ENCODE assay signal across 3 cellular contexts in the genomic region with DNA sequence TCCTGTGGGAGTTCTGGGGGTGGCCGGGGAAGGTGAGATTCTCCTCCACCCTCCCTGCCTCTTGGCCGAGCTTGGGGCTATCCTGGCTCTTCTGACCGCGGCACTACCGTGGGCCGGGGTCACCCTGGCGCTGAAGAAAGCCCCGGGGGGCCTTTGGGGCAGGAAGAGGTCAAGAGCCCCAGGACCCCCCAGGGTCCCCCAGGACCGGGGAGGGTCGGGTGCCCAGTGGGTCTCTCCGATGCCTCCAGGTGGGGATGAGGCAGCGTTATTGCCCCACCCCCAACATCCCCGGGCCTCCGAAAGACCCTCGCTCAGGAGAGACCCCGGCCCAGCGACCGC.
TF ChIP-seq lines count a peak whose summit lies in the region.

No MANE protein-coding gene starts in this region.

TF ChIP-seq in HEK293, 187 proteins besides CTCF, POLR2A, EP300 and RAD21:
- TF ChIP-seq, protein P1, sequence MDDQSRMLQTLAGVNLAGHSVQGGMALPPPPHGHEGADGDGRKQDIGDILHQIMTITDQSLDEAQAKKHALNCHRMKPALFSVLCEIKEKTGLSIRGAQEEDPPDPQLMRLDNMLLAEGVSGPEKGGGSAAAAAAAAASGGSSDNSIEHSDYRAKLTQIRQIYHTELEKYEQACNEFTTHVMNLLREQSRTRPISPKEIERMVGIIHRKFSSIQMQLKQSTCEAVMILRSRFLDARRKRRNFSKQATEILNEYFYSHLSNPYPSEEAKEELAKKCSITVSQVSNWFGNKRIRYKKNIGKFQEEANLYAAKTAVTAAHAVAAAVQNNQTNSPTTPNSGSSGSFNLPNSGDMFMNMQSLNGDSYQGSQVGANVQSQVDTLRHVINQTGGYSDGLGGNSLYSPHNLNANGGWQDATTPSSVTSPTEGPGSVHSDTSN (CRISPR knock-in tag; IDR thresholded peaks at IDR 0.05) = no peak
- TF ChIP-seq, protein P2, sequence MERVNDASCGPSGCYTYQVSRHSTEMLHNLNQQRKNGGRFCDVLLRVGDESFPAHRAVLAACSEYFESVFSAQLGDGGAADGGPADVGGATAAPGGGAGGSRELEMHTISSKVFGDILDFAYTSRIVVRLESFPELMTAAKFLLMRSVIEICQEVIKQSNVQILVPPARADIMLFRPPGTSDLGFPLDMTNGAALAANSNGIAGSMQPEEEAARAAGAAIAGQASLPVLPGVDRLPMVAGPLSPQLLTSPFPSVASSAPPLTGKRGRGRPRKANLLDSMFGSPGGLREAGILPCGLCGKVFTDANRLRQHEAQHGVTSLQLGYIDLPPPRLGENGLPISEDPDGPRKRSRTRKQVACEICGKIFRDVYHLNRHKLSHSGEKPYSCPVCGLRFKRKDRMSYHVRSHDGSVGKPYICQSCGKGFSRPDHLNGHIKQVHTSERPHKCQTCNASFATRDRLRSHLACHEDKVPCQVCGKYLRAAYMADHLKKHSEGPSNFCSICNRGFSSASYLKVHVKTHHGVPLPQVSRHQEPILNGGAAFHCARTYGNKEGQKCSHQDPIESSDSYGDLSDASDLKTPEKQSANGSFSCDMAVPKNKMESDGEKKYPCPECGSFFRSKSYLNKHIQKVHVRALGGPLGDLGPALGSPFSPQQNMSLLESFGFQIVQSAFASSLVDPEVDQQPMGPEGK (tag by site-specific recombination; IDR thresholded peaks at IDR 0.05) = 0 out of 2 replicates have a peak, but pooled peaks have one; percentile 13
- TF ChIP-seq GLIS1 (tag by site-specific recombination; IDR thresholded peaks at IDR 0.05) (peak; percentile 70), FEZF1 (tag by site-specific recombination; IDR thresholded peaks at IDR 0.05) (no peak), EGR2 (tag by site-specific recombination; IDR thresholded peaks at IDR 0.05; ENCODE audit: low read depth) (0 out of 2 replicates have a peak, but pooled peaks have one; percentile 3), ZNF335 (tag by site-specific recombination; conservative IDR thresholded peaks at IDR 0.05) (peak; percentile 64), SP2 (tag by site-specific recombination; IDR thresholded peaks at IDR 0.05) (no peak), ZNF133 (tag by site-specific recombination; IDR thresholded peaks at IDR 0.05) (no peak), SP3 (tag by site-specific recombination; IDR thresholded peaks at IDR 0.05) (peak; percentile 12; the same call in 1 of the 2 replicates), GLI4 (tag by site-specific recombination; IDR thresholded peaks at IDR 0.05) (no peak), ZBTB17 (tag by site-specific recombination; IDR thresholded peaks at IDR 0.05) (no peak), ZNF777 (tag by site-specific recombination; IDR thresholded peaks at IDR 0.05; ENCODE audit: borderline replicate concordance) (0 out of 2 replicates have a peak, but pooled peaks have one; percentile 28), ZNF521 (tag by site-specific recombination; IDR thresholded peaks at IDR 0.05) (no peak), ZNF747 (tag by site-specific recombination; IDR thresholded peaks at IDR 0.05) (no peak)
- TF ChIP-seq, protein P3, sequence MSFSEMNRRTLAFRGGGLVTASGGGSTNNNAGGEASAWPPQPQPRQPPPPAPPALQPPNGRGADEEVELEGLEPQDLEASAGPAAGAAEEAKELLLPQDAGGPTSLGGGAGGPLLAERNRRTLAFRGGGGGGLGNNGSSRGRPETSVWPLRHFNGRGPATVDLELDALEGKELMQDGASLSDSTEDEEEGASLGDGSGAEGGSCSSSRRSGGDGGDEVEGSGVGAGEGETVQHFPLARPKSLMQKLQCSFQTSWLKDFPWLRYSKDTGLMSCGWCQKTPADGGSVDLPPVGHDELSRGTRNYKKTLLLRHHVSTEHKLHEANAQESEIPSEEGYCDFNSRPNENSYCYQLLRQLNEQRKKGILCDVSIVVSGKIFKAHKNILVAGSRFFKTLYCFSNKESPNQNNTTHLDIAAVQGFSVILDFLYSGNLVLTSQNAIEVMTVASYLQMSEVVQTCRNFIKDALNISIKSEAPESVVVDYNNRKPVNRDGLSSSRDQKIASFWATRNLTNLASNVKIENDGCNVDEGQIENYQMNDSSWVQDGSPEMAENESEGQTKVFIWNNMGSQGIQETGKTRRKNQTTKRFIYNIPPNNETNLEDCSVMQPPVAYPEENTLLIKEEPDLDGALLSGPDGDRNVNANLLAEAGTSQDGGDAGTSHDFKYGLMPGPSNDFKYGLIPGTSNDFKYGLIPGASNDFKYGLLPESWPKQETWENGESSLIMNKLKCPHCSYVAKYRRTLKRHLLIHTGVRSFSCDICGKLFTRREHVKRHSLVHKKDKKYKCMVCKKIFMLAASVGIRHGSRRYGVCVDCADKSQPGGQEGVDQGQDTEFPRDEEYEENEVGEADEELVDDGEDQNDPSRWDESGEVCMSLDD (tag by site-specific recombination; IDR thresholded peaks at IDR 0.05) = peak; percentile 32; the same call in 1 of the 2 replicates

TF ChIP-seq in K562, 482 proteins besides CTCF, POLR2A, EP300 and RAD21:
- TF ChIP-seq HMGN3 (IDR thresholded peaks at IDR 0.05; ENCODE audit: borderline replicate concordance, extremely low read depth, insufficient read length, low read depth, low read length) = peak; percentile 5
- no peak for TF ChIP-seq SRSF1 (IDR thresholded peaks at IDR 0.05; ENCODE audit: low read depth, low read length)
- TF ChIP-seq GABPA (tag; conservative IDR thresholded peaks at IDR 0.05; ENCODE audit: low read depth) = 0 out of 2 replicates have a peak, but pooled peaks have one; percentile 8

TF ChIP-seq in neural cell, 6 proteins besides CTCF, POLR2A, EP300 and RAD21:
- TF ChIP-seq MXI1 (conservative IDR thresholded peaks at IDR 0.05; ENCODE audit: poor library complexity, severe bottlenecking) (no peak), EZH2 (IDR thresholded peaks at IDR 0.05; ENCODE audit: borderline replicate concordance, insufficient read depth, low read length, poor library complexity, severe bottlenecking) (no peak), TAF1 (IDR thresholded peaks at IDR 0.05; ENCODE audit: low read depth) (no peak), SMC3 (conservative IDR thresholded peaks at IDR 0.05; ENCODE audit: poor library complexity) (no peak)
- TF ChIP-seq, protein P4, sequence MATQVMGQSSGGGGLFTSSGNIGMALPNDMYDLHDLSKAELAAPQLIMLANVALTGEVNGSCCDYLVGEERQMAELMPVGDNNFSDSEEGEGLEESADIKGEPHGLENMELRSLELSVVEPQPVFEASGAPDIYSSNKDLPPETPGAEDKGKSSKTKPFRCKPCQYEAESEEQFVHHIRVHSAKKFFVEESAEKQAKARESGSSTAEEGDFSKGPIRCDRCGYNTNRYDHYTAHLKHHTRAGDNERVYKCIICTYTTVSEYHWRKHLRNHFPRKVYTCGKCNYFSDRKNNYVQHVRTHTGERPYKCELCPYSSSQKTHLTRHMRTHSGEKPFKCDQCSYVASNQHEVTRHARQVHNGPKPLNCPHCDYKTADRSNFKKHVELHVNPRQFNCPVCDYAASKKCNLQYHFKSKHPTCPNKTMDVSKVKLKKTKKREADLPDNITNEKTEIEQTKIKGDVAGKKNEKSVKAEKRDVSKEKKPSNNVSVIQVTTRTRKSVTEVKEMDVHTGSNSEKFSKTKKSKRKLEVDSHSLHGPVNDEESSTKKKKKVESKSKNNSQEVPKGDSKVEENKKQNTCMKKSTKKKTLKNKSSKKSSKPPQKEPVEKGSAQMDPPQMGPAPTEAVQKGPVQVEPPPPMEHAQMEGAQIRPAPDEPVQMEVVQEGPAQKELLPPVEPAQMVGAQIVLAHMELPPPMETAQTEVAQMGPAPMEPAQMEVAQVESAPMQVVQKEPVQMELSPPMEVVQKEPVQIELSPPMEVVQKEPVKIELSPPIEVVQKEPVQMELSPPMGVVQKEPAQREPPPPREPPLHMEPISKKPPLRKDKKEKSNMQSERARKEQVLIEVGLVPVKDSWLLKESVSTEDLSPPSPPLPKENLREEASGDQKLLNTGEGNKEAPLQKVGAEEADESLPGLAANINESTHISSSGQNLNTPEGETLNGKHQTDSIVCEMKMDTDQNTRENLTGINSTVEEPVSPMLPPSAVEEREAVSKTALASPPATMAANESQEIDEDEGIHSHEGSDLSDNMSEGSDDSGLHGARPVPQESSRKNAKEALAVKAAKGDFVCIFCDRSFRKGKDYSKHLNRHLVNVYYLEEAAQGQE (IDR thresholded peaks at IDR 0.05; ENCODE audit: borderline replicate concordance) = no peak
